ENCODE assay signal across 15 cellular contexts in genomic region chr5:181146927-181147636, GRCh38. TPM values are rescaled to one million over a fixed set of nuclear protein-coding genes. Genes with fewer than 3 reads are reported as not detected.
"Had no signal": no experiment of that assay in that cellular context is flagged by ENCODE, and none has a peak within 500 bp of the region (broad histone marks: within the 10 kb centered on the region; RNA-seq: fewer than 3 reads in every experiment).

OR2V2 (plus strand) TSS chr5:181147586; CDS start chr5:181154943, 7,357 bp downstream.

RNA-seq across cellular contexts. Expression of gene OR2V2, which starts in this region (rescaled TPM):
- total RNA-seq: activated CD4-positive, alpha-beta memory T cell treated with anti-CD3 and anti-CD28 coated beads, Interleukin-2, amount 10 ng/mL, durations not matched to agents 7 days and 5 days; activated CD4-positive, alpha-beta T cell treated with anti-CD3 and anti-CD28 coated beads for 36 hours; activated CD4-positive, alpha-beta T cell treated with anti-CD3 and anti-CD28 coated beads, Interleukin-2, amount 10 ng/mL, durations not matched to agents 7 days and 5 days; activated CD8-positive, alpha-beta memory T cell treated with anti-CD3 and anti-CD28 coated beads, Interleukin-2, amount 10 ng/mL, durations not matched to agents 7 days and 5 days; activated CD8-positive, alpha-beta T cell treated with anti-CD3 and anti-CD28 coated beads, Interleukin-2, amount 10 ng/mL, durations not matched to agents 7 days and 5 days; activated naive CD4-positive, alpha-beta T cell treated with anti-CD3 and anti-CD28 coated beads for 36 hours; activated naive CD4-positive, alpha-beta T cell treated with anti-CD3 and anti-CD28 coated beads, Interleukin-2, amount 50 U/mL, for 72 hours; activated naive CD8-positive, alpha-beta T cell treated with anti-CD3 and anti-CD28 coated beads for 36 hours; adrenal gland; aorta; astrocyte; body of pancreas; breast epithelium; cardiac septum; cerebellum had no signal
- polyA plus RNA-seq: adrenal gland, aorta had no signal
